11 cellular contexts compared by ENCODE assay signal in genomic region chr5:55694152-55694830, GRCh38. TPM values are rescaled to one million over a fixed set of nuclear protein-coding genes. Genes with fewer than 3 reads are reported as not detected.
DNase-seq lines count a peak whose midpoint lies in the region; TF ChIP-seq lines count a peak whose summit lies in the region.
"Had no signal": no experiment of that assay in that cellular context is flagged by ENCODE, and none has a peak within 500 bp of the region (broad histone marks: within the 10 kb centered on the region; RNA-seq: fewer than 3 reads in every experiment).

No MANE protein-coding gene starts in this region.

- peaks cover 0 to 25% (median 6%) of the 10 kb centered on the region in 6 donors for H3K4me1 ChIP-seq in spleen
- H3K4me1 ChIP-seq in CD8-positive, alpha-beta memory T cell (ENCODE audit: insufficient read depth, low read length) = no peaks in the 10 kb centered on the region
- H3K4me1 ChIP-seq: BLaER1 had no signal

- H3K27ac Mint-ChIP-seq in CD8-positive, alpha-beta memory T cell = no peak overlapping the region
- H3K27ac Mint-ChIP-seq: activated B cell treated with CpG ODN at 0.5 μM for 24 hours had no signal

- CTCF ChIA-PET in CD8-positive, alpha-beta memory T cell (lab: Charles Lee) = interaction anchor here (0.7 kb wide), 1 partner anchor 741 kb away, joined by 3 read pairs; no protein-coding TSS in a partner anchor

- DNase-seq in NCI-H1417 (lab: John Stamatoyannopoulos, UW) (peak in 2 of 3 experiments; percentile 18 to 41), NCI-H1417 treated with DMSO at 0.1 percent for 48 hours (lab: John Stamatoyannopoulos, UW) (no peak), NCI-H146 treated with DMSO at 0.1 percent for 48 hours (lab: John Stamatoyannopoulos, UW; ENCODE audit: unreplicated experiment) (peak; percentile 34), brain microvascular endothelial cell (no peak), spleen (no peak)
- no peak for DNase-seq in activated CD8-positive, alpha-beta memory T cell treated with anti-CD3 and anti-CD28 coated beads, Interleukin-2, amount 50 U/mL, for 4 hours
- no peak for DNase-seq in CD8-positive, alpha-beta memory T cell
- DNase-seq: activated B cell treated with CpG ODN at 0.5 μM for 24 hours had no signal

- TF ChIP-seq EP300 in neural cell (conservative IDR thresholded peaks at IDR 0.05; ENCODE audit: poor library complexity, severe bottlenecking) = peak; percentile 79

- POLR2A ChIA-PET in CD8-positive, alpha-beta memory T cell (lab: Charles Lee) = no interaction called here

- no peaks in the 10 kb centered on the region for H3K27me3 Mint-ChIP-seq in CD8-positive, alpha-beta memory T cell
- H3K27me3 Mint-ChIP-seq: activated B cell treated with CpG ODN at 0.5 μM for 24 hours had no signal

- H2AFZ ChIP-seq in neural cell (ENCODE audit: low read depth, low read length) = no peak overlapping the region

- H3K4me1 Mint-ChIP-seq in CD8-positive, alpha-beta memory T cell = peaks cover 0 to 6% (median 5%) of the 10 kb centered on the region in 3 donors

- no peaks in the 10 kb centered on the region for H3K9me3 Mint-ChIP-seq in CD8-positive, alpha-beta memory T cell
- H3K9me3 Mint-ChIP-seq: activated B cell treated with CpG ODN at 0.5 μM for 24 hours had no signal

- H3K27me3 ChIP-seq in brain microvascular endothelial cell (replicated peaks) (no peaks in the 10 kb centered on the region), neural cell (ENCODE audit: insufficient read depth, low read depth, low read length) (no peaks in the 10 kb centered on the region), spleen (replicated peaks in 1 of 7) (no peaks in the 10 kb centered on the region)
- no peaks in the 10 kb centered on the region for H3K27me3 ChIP-seq in CD8-positive, alpha-beta memory T cell (ENCODE audit: insufficient read depth, low read length, poor library complexity, severe bottlenecking)
- H3K27me3 ChIP-seq: BLaER1, neutrophil had no signal

- H3K9me2 ChIP-seq in neural cell (ENCODE audit: insufficient read depth, low read length) = no peaks in the 10 kb centered on the region

- H3K79me2 ChIP-seq in neural cell (replicated peaks; ENCODE audit: insufficient read depth, low read length) = no peaks in the 10 kb centered on the region

- H3K36me3 ChIP-seq in brain microvascular endothelial cell (replicated peaks) = peaks cover 3% of the 10 kb centered on the region
- H3K36me3 ChIP-seq in neural cell (ENCODE audit: insufficient read depth, low read length) = peaks cover 4% of the 10 kb centered on the region
- H3K36me3 ChIP-seq in spleen = peaks cover 0 to 27% (median 4%) of the 10 kb centered on the region in 6 donors
- no peaks in the 10 kb centered on the region for H3K36me3 ChIP-seq in CD8-positive, alpha-beta memory T cell (ENCODE audit: insufficient read depth, low read length)
- H3K36me3 ChIP-seq: neutrophil had no signal

- intact Hi-C loops in spleen (cut with DNase I; ENCODE audit: low total_unique reads) = loop anchor here (10.0 kb wide), 1 partner anchor 349 kb away; no protein-coding TSS in a partner anchor

- H3K36me3 Mint-ChIP-seq in CD8-positive, alpha-beta memory T cell = peaks cover 5 to 23% (median 7%) of the 10 kb centered on the region in 3 donors

- H4K20me1 ChIP-seq in neural cell (ENCODE audit: insufficient read depth) = no peaks in the 10 kb centered on the region
- H4K20me1 ChIP-seq: BLaER1 had no signal

- TF ChIP-seq POLR2A in spleen (IDR thresholded peaks at IDR 0.05) = no peak

- TF ChIP-seq CTCF in brain microvascular endothelial cell (IDR thresholded peaks at IDR 0.05; ENCODE audit: low read depth, low read length, missing control alignments) = peak; percentile 36
- peak; percentile 73 for TF ChIP-seq CTCF in neural cell (IDR thresholded peaks at IDR 0.05; ENCODE audit: poor library complexity, severe bottlenecking)
- peak in 2 of 11 experiments; percentile 10 to 30 for TF ChIP-seq CTCF in spleen (IDR thresholded peaks at IDR 0.05 in 8 of 11, conservative IDR thresholded peaks at IDR 0.05 in 3 of 11)

- H3F3A ChIP-seq in neural cell (ENCODE audit: insufficient read depth, low read length, poor library complexity, severe bottlenecking) = no peaks in the 10 kb centered on the region

- in situ Hi-C loops in brain microvascular endothelial cell (cut with HindIII; ENCODE audit: low pct_ligation_motif_present, low sequenced_read_pairs) = no loop called here

- H3K4me3 Mint-ChIP-seq in CD8-positive, alpha-beta memory T cell = no peak overlapping the region
- H3K4me3 Mint-ChIP-seq: activated B cell treated with CpG ODN at 0.5 μM for 24 hours had no signal

- H3K4me3 ChIP-seq in brain microvascular endothelial cell (ENCODE audit: low read depth, low read length) = no peak overlapping the region
- no peak overlapping the region for H3K4me3 ChIP-seq in neural cell (ENCODE audit: low read length)
- no peak overlapping the region for H3K4me3 ChIP-seq in spleen
- no peak overlapping the region for H3K4me3 ChIP-seq in CD8-positive, alpha-beta memory T cell (ENCODE audit: low read length)
- H3K4me3 ChIP-seq: BLaER1 had no signal

- no peak overlapping the region for H3K9ac ChIP-seq in neural cell (ENCODE audit: low read length)
- H3K9ac ChIP-seq: BLaER1 had no signal

- 74 to 88% (median 81%) methylated on average over 3 of the region's 3 CpGs for WGBS in spleen, 5 donors

- H3K27ac ChIP-seq in brain microvascular endothelial cell = no peak overlapping the region
- H3K27ac ChIP-seq in neural cell (ENCODE audit: low read length) = no peak overlapping the region
- H3K27ac ChIP-seq in spleen = no peak overlapping the region
- no peak overlapping the region for H3K27ac ChIP-seq in CD8-positive, alpha-beta memory T cell (ENCODE audit: low read depth, low read length)
- H3K27ac ChIP-seq: BLaER1, neutrophil had no signal

- no peaks in the 10 kb centered on the region for H3K9me3 ChIP-seq in neural cell (ENCODE audit: low read length)
- no peaks in the 10 kb centered on the region for H3K9me3 ChIP-seq in spleen
- no peaks in the 10 kb centered on the region for H3K9me3 ChIP-seq in CD8-positive, alpha-beta memory T cell (ENCODE audit: low read length)
- H3K9me3 ChIP-seq: neutrophil had no signal

- peak; percentile 73 for TF ChIP-seq RAD21 in neural cell (conservative IDR thresholded peaks at IDR 0.05)

- no peak overlapping the region for H3K4me2 ChIP-seq in neural cell (ENCODE audit: low read length)
- H3K4me2 ChIP-seq: BLaER1 had no signal

TF ChIP-seq in neural cell, 6 proteins besides CTCF, POLR2A, EP300 and RAD21:
- TF ChIP-seq SMC3 (conservative IDR thresholded peaks at IDR 0.05; ENCODE audit: poor library complexity) (peak; percentile 70), EZH2 (IDR thresholded peaks at IDR 0.05; ENCODE audit: borderline replicate concordance, insufficient read depth, low read length, poor library complexity, severe bottlenecking) (no peak), POLR2AphosphoS5 (IDR thresholded peaks at IDR 0.05) (no peak)
- TF ChIP-seq, protein P1, sequence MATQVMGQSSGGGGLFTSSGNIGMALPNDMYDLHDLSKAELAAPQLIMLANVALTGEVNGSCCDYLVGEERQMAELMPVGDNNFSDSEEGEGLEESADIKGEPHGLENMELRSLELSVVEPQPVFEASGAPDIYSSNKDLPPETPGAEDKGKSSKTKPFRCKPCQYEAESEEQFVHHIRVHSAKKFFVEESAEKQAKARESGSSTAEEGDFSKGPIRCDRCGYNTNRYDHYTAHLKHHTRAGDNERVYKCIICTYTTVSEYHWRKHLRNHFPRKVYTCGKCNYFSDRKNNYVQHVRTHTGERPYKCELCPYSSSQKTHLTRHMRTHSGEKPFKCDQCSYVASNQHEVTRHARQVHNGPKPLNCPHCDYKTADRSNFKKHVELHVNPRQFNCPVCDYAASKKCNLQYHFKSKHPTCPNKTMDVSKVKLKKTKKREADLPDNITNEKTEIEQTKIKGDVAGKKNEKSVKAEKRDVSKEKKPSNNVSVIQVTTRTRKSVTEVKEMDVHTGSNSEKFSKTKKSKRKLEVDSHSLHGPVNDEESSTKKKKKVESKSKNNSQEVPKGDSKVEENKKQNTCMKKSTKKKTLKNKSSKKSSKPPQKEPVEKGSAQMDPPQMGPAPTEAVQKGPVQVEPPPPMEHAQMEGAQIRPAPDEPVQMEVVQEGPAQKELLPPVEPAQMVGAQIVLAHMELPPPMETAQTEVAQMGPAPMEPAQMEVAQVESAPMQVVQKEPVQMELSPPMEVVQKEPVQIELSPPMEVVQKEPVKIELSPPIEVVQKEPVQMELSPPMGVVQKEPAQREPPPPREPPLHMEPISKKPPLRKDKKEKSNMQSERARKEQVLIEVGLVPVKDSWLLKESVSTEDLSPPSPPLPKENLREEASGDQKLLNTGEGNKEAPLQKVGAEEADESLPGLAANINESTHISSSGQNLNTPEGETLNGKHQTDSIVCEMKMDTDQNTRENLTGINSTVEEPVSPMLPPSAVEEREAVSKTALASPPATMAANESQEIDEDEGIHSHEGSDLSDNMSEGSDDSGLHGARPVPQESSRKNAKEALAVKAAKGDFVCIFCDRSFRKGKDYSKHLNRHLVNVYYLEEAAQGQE (IDR thresholded peaks at IDR 0.05; ENCODE audit: borderline replicate concordance) = no peak
TF ChIP-seq in neural cell: peak in this region for 1.

RNA-seq across cellular contexts. Expression of gene SLC38A9, which starts 17.8 kb away (rescaled TPM):
- polyA plus RNA-seq in neural cell (44.5 and 50.1 TPM in 2 replicates), spleen (1 to 10 TPM; 7.9 to 8.8 (median 8.1) TPM)
- 62.2 and 67.2 TPM in 2 replicates for polyA minus RNA-seq in neural cell
- total RNA-seq in spleen = 10 to 100 TPM; 23.7 to 45.0 (median 28.8) TPM
- total RNA-seq in CD8-positive, alpha-beta memory T cell = 10 to 100 TPM; 21.3 to 23.4 TPM
- polyA plus RNA-seq in CD8-positive, alpha-beta memory T cell = 13.6 TPM

RNA-seq across cellular contexts. Expression of gene DDX4, which starts 43.6 kb away (rescaled TPM):
- polyA plus RNA-seq in neural cell = 0.43 and 0.54 TPM in 2 replicates
- polyA minus RNA-seq in neural cell = 0.49 TPM in 1 of 2 replicates, not detected in the other
- total RNA-seq in spleen = under 1 TPM in 1 of 7 donors, not detected in 6; 0.30 TPM
- under 1 TPM in 1 of 3 donors, not detected in 2; 0.07 TPM for polyA plus RNA-seq in spleen
- not detected for total RNA-seq in CD8-positive, alpha-beta memory T cell
- polyA plus RNA-seq in CD8-positive, alpha-beta memory T cell = not detected
- total RNA-seq: activated B cell treated with CpG ODN at 0.5 μM for 24 hours had no signal

Comparison
In these comparisons a context has a peak if more than half of its experiments do, and no peak if none do; other contexts are left out.
1. DNase-seq: peak in NCI-H1417 (2 of 3) and NCI-H146 treated with DMSO at 0.1 percent for 48 hours (single experiment); none in NCI-H1417 treated with DMSO at 0.1 percent for 48 hours (single experiment), brain microvascular endothelial cell (single experiment), spleen (single experiment), activated CD8-positive, alpha-beta memory T cell treated with anti-CD3 and anti-CD28 coated beads, Interleukin-2, amount 50 U/mL, for 4 hours (single experiment) and CD8-positive, alpha-beta memory T cell (0 of 5).